1 cellular context compared by ENCODE assay signal in genomic region chr2:171154348-171154747, GRCh38.
A peak's percentile ranks its signal among the peaks of the same experiment; 100 is the strongest.
TF ChIP-seq lines count a peak whose summit lies in the region.

No MANE protein-coding gene starts in this region.

TF ChIP-seq in HepG2, 621 proteins besides CTCF, POLR2A, EP300 and RAD21 (continued from another document and continues in another):
- TF ChIP-seq RBM22 (optimal IDR thresholded peaks at IDR 0.05; ENCODE audit: low read length) (peak; percentile 99), ELF3 (CRISPR knock-in tag; IDR thresholded peaks at IDR 0.05) (peak; percentile 68), PAF1 (CRISPR knock-in tag; IDR thresholded peaks at IDR 0.05) (peak; percentile 89; the same call in 1 of the 2 replicates), ATAD3A (CRISPR knock-in tag; IDR thresholded peaks at IDR 0.05) (no peak), POLR2AphosphoS2 (IDR thresholded peaks at IDR 0.05; ENCODE audit: low read depth, low read length) (peak; percentile 85), ETV5 (CRISPR knock-in tag; IDR thresholded peaks at IDR 0.05; ENCODE audit: borderline replicate concordance) (peak; percentile 66; the same call in 1 of the 2 replicates), HDAC2 (CRISPR knock-in tag; IDR thresholded peaks at IDR 0.05) (peak; percentile 58), ZNF326 (CRISPR knock-in tag; IDR thresholded peaks at IDR 0.05; ENCODE audit: borderline replicate concordance) (no peak), BCL6 (CRISPR knock-in tag; IDR thresholded peaks at IDR 0.05) (peak; percentile 28; the same call in 1 of the 2 replicates), ZNF441 (CRISPR knock-in tag; IDR thresholded peaks at IDR 0.05; ENCODE audit: borderline replicate concordance) (no peak), PAXIP1 (CRISPR knock-in tag; conservative IDR thresholded peaks at IDR 0.05) (peak; percentile 53), XBP1 (CRISPR knock-in tag; IDR thresholded peaks at IDR 0.05) (no peak), ZNF614 (CRISPR knock-in tag; IDR thresholded peaks at IDR 0.05; ENCODE audit: borderline replicate concordance) (peak; percentile 45; the same call in 1 of the 2 replicates), RERE (CRISPR knock-in tag; IDR thresholded peaks at IDR 0.05; ENCODE audit: low read depth) (no peak), ZNF580 (CRISPR knock-in tag; IDR thresholded peaks at IDR 0.05; ENCODE audit: borderline replicate concordance, low read depth) (no peak), ZNF331 (CRISPR knock-in tag; IDR thresholded peaks at IDR 0.05) (peak; percentile 54; the same call in 1 of the 2 replicates), HOXA5 (CRISPR knock-in tag; IDR thresholded peaks at IDR 0.05) (no peak), ZNF609 (CRISPR knock-in tag; IDR thresholded peaks at IDR 0.05; ENCODE audit: borderline replicate concordance) (no peak), RCOR2 (CRISPR knock-in tag; IDR thresholded peaks at IDR 0.05) (0 out of 2 replicates have a peak, but pooled peaks have one; percentile 18), ZNF687 (CRISPR knock-in tag; IDR thresholded peaks at IDR 0.05) (no peak), PPARG (CRISPR knock-in tag; conservative IDR thresholded peaks at IDR 0.05) (peak; percentile 50; the same call in 1 of the 2 replicates), HOMEZ (CRISPR knock-in tag; IDR thresholded peaks at IDR 0.05; ENCODE audit: low read depth) (peak; percentile 53; the same call in 1 of the 2 replicates), ZNF530 (CRISPR knock-in tag; IDR thresholded peaks at IDR 0.05; ENCODE audit: low read depth) (no peak), ZBTB2 (CRISPR knock-in tag; IDR thresholded peaks at IDR 0.05; ENCODE audit: low read depth) (no peak), DDIT3 (CRISPR knock-in tag; IDR thresholded peaks at IDR 0.05) (no peak)
- TF ChIP-seq, protein P1, sequence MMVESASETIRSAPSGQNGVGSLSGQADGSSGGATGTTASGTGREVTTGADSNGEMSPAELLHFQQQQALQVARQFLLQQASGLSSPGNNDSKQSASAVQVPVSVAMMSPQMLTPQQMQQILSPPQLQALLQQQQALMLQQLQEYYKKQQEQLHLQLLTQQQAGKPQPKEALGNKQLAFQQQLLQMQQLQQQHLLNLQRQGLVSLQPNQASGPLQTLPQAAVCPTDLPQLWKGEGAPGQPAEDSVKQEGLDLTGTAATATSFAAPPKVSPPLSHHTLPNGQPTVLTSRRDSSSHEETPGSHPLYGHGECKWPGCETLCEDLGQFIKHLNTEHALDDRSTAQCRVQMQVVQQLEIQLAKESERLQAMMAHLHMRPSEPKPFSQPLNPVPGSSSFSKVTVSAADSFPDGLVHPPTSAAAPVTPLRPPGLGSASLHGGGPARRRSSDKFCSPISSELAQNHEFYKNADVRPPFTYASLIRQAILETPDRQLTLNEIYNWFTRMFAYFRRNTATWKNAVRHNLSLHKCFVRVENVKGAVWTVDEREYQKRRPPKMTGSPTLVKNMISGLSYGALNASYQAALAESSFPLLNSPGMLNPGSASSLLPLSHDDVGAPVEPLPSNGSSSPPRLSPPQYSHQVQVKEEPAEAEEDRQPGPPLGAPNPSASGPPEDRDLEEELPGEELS (CRISPR knock-in tag; IDR thresholded peaks at IDR 0.05), result 0 out of 2 replicates have a peak, but pooled peaks have one; percentile 26
